13 cellular contexts compared by ENCODE assay signal in the genomic region with DNA sequence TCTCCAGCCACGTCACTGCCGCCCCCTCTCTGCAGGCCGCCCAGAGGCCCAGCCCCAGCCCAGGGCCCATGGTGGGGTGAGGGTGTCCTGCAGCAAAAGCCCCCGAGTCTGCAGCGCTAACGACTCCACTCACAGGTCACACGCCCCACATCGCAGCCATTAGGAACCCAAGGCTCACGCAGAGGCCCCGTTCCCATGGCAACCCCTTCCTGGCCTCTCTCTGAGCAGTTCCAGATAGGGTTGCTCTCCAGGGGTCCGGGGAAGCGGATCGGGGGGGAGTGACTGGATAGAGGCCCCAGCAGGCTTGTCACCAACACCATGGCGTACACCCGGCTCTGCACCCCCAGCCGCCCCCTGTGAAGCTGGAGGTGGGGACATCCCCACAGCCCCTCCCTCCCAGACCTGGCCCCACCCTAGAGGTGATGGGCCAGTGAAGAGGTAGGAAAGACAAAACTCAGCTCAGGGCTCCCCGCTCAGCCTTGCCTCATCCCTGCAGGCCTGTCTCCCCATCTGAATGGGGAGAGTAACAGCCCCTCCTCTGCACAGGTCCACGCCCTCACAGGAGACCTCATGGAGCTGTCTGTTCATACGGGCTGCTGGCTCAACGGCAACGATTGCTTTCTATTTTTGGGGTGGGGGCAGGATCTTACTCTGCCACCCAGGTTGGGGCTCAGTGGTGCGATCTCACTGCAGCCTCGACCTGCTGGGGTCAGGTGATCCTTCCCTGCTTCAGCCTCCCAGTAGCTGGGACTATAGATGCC. TPM values are rescaled to one million over a fixed set of nuclear protein-coding genes. Genes with fewer than 3 reads are reported as not detected.
DNase-seq lines count a peak whose midpoint lies in the region; ATAC-seq and TF ChIP-seq lines count a peak whose summit lies in the region.
"Had no signal": no experiment of that assay in that cellular context is flagged by ENCODE, and none has a peak within 500 bp of the region (broad histone marks: within the 10 kb centered on the region; RNA-seq: fewer than 3 reads in every experiment).

No MANE protein-coding gene starts in this region.

- BruUV-seq in PC-9 (replicated peaks; lab: Mats Ljungman, UMichigan): no TSS peak

- H3K4me3 ChIP-seq in PC-9: no peak overlapping the region
- H3K4me3 ChIP-seq: mucosa of descending colon had no signal

- H3K79me2 ChIP-seq in PC-9 (ENCODE audit: low read depth): peaks cover 95% of the 10 kb centered on the region

- intact Hi-C loops in CD14-positive monocyte (cut with micrococcal nuclease) (no loop called here), PC-9 (cut with micrococcal nuclease; ENCODE audit: unreplicated experiment) (no loop called here)

- TF ChIP-seq CTCF in CD14-positive monocyte (IDR thresholded peaks at IDR 0.05) (no peak), neural crest cell (conservative IDR thresholded peaks at IDR 0.05) (no peak), PC-9 (conservative IDR thresholded peaks at IDR 0.05) (no peak)

- H3K27me3 Mint-ChIP-seq in CD14-positive monocyte (ENCODE audit: low read depth in 3 of 3) (peaks cover 0 to 2% (median 2%) of the 10 kb centered on the region in 3 donors), neural crest cell (ENCODE audit: low read depth) (no peaks in the 10 kb centered on the region)
- H3K27me3 Mint-ChIP-seq in effector memory CD8-positive, alpha-beta T cell: no peaks in the 10 kb centered on the region

- no peaks in the 10 kb centered on the region for H3K9me3 ChIP-seq in PC-9 (ENCODE audit: insufficient read depth, low read depth)
- H3K9me3 ChIP-seq: mucosa of descending colon had no signal

- H3K9me3 Mint-ChIP-seq in CD14-positive monocyte (no peaks in the 10 kb centered on the region), neural crest cell (no peaks in the 10 kb centered on the region)
- no peaks in the 10 kb centered on the region for H3K9me3 Mint-ChIP-seq in effector memory CD8-positive, alpha-beta T cell

- H3K4me3 Mint-ChIP-seq in CD14-positive monocyte (no peak overlapping the region), neural crest cell (peak overlapping the region; percentile 61)
- peak overlapping the region; percentile 9 to 44 for H3K4me3 Mint-ChIP-seq in effector memory CD8-positive, alpha-beta T cell

- no peaks in the 10 kb centered on the region for H3K27me3 ChIP-seq in PC-9 (ENCODE audit: insufficient read depth, low read depth)

- DNase-seq in CD14-positive monocyte (ENCODE audit: low spot score) (no peak), NCI-H2227 (lab: John Stamatoyannopoulos, UW; ENCODE audit: unreplicated experiment) (peak; percentile 90), neural crest cell (ENCODE audit: low read depth, low spot score) (peak; percentile 65), GF-D8 (lab: John Stamatoyannopoulos, UW) (no peak), PC-9 (no peak), superior temporal gyrus (ENCODE audit: extremely low spot score) (no peak), globus pallidus (ENCODE audit: low spot score) (no peak)
- DNase-seq in effector memory CD8-positive, alpha-beta T cell: no peak
- DNase-seq: activated naive CD4-positive, alpha-beta T cell treated with Interleukin-2 at 50 U/mL for 16 hours; KG1; NCI-H526 treated with DMSO at 0.1 percent for 48 hours; stimulated activated CD4-positive, alpha-beta T cell treated with anti-CD3 and anti-CD28 coated beads, Interleukin-4, amount 100 ng/mL, for 4 hours had no signal

- H3K4me1 ChIP-seq in PC-9 (replicated peaks; ENCODE audit: insufficient read depth): no peaks in the 10 kb centered on the region

- H3K9me2 ChIP-seq in PC-9 (ENCODE audit: insufficient read depth): no peaks in the 10 kb centered on the region

- H3K4me1 Mint-ChIP-seq in CD14-positive monocyte (peaks cover 22% of the 10 kb centered on the region), neural crest cell (peaks cover 22% of the 10 kb centered on the region)
- H3K4me1 Mint-ChIP-seq in effector memory CD8-positive, alpha-beta T cell (ENCODE audit: low read depth in 2 of 2): peaks cover 31 to 37% of the 10 kb centered on the region in 2 donors

- CTCF ChIA-PET in PC-9 (lab: Charles Lee): no interaction called here

- H3K36me3 ChIP-seq in PC-9 (ENCODE audit: low read depth): peaks cover 13% of the 10 kb centered on the region; the same call in 1 of the 2 replicates

- H3F3A ChIP-seq in PC-9 (ENCODE audit: insufficient read depth, low read depth): peaks cover 20% of the 10 kb centered on the region; the same call in 1 of the 2 replicates

- peak overlapping the region in 6 of 7 donors; percentile 4 to 90 (median 68) for H3K27ac Mint-ChIP-seq in CD14-positive monocyte
- H3K27ac Mint-ChIP-seq in effector memory CD8-positive, alpha-beta T cell: peak overlapping the region; percentile 73 to 83
- H3K27ac Mint-ChIP-seq in neural crest cell (ENCODE audit: unreplicated experiment): no peak overlapping the region

- H2AFZ ChIP-seq in PC-9: no peak overlapping the region

- POLR2A ChIA-PET in PC-9 (lab: Charles Lee; ENCODE audit: unreplicated experiment): no interaction called here

- H3K27ac ChIP-seq in PC-9: no peak overlapping the region

- peaks cover 19 to 79% of the 10 kb centered on the region in 2 donors for H3K36me3 Mint-ChIP-seq in CD14-positive monocyte
- H3K36me3 Mint-ChIP-seq in effector memory CD8-positive, alpha-beta T cell (ENCODE audit: insufficient read depth): peaks cover 31% of the 10 kb centered on the region
- peaks cover 6% of the 10 kb centered on the region for H3K36me3 Mint-ChIP-seq in neural crest cell (ENCODE audit: low read depth)

- no peak for ATAC-seq in effector memory CD8-positive, alpha-beta T cell (replicated peaks)
- ATAC-seq: mucosa of descending colon had no signal

- H3K4me2 ChIP-seq in PC-9: no peak overlapping the region

- peaks cover 98% of the 10 kb centered on the region for H4K20me1 ChIP-seq in PC-9 (ENCODE audit: insufficient read depth)

RNA-seq across cellular contexts. Expression of a gene that starts 41.2 kb away (rescaled TPM):
- under 1 TPM; 0.64 to 0.70 TPM for polyA plus RNA-seq in CD14-positive monocyte
- total RNA-seq in neural crest cell (68.0 and 69.8 TPM in 2 replicates), PC-9 (2021) (128 and 159 TPM in 2 replicates)

Comparison
In these comparisons a context has a peak if more than half of its experiments do, and no peak if none do; other contexts are left out.
1. DNase-seq: peak in NCI-H2227 (single experiment) and neural crest cell (single experiment); none in CD14-positive monocyte (single experiment), effector memory CD8-positive, alpha-beta T cell (0 of 3), GF-D8 (single experiment), PC-9 (0 of 2), superior temporal gyrus (single experiment) and globus pallidus (single experiment).
2. H3K4me3 Mint-ChIP-seq: peak in effector memory CD8-positive, alpha-beta T cell (2 of 2) and neural crest cell (single experiment); none in CD14-positive monocyte (0 of 2).